In the genomic region with DNA sequence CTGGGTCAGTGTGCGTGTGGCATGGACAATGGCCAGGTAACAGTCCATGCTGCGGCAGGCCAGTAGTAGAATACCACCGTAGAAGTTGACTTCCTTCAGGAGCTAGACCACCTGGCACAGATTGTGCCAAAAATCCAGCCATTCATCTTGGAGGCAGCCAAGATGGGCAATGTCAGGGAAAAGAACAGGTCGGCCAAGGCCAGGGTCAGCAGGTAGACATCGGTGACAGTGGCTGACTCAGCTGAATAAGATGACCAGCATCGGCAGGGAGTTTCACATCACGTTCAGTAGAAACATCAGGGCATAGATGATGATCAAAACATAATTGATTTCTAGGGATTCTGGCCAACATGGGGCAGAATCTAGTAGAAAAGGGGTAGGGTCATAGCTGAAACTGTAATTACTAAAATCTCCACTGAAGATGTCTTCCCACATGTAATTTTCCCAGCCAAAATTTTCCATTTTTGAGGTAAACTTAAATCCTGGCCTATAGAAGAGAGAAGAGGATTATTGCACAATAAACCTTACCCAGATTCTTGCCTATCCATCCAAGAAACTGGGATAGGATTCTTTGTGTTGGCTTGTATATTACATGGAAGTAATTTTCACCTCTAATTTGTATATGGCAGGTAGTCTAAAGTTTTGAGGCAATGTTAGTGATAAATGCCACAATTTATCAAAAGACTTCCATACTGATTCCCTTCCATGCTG, we compare ENCODE assay signal across 2 cellular contexts.
TF ChIP-seq lines count a peak whose summit lies in the region.

No MANE protein-coding gene starts in this region.

TF ChIP-seq in IMR-90, 13 proteins besides CTCF, POLR2A, EP300 and RAD21:
- peak; percentile 65 for TF ChIP-seq CEBPB (IDR thresholded peaks at IDR 0.05; ENCODE audit: low read depth, low read length)
- no peak for TF ChIP-seq BHLHE40 (IDR thresholded peaks at IDR 0.05; ENCODE audit: low read depth, low read length)

TF ChIP-seq in GM12891, 5 proteins besides CTCF, POLR2A, EP300 and RAD21:
- no peak for TF ChIP-seq TAF1 (IDR thresholded peaks at IDR 0.05; ENCODE audit: low read depth, low read length)
